22 cellular contexts compared by ENCODE assay signal in genomic region chr15:58057559-58057958, GRCh38. TPM values are rescaled to one million over a fixed set of nuclear protein-coding genes. Genes with fewer than 3 reads are reported as not detected.
"Had no signal": no experiment of that assay in that cellular context is flagged by ENCODE, and none has a peak within 500 bp of the region (broad histone marks: within the 10 kb centered on the region; RNA-seq: fewer than 3 reads in every experiment).

No MANE protein-coding gene starts in this region.

- H3K27ac ChIP-seq: adrenal gland, heart left ventricle, parathyroid adenoma, skin epidermis, transverse colon, VCaP had no signal

- H2AFZ ChIP-seq: parathyroid adenoma had no signal

- ATAC-seq: activated CD4-positive, alpha-beta T cell treated with anti-CD3 and anti-CD28 coated beads for 36 hours; activated CD8-positive, alpha-beta T cell treated with anti-CD3 and anti-CD28 coated beads for 36 hours had no signal

- H3K9me3 ChIP-seq: adrenal gland, heart left ventricle, transverse colon had no signal

- H3K27ac Mint-ChIP-seq: activated CD4-positive, alpha-beta T cell treated with anti-CD3 and anti-CD28 coated beads for 36 hours; activated CD8-positive, alpha-beta T cell treated with anti-CD3 and anti-CD28 coated beads for 36 hours; activated naive CD4-positive, alpha-beta T cell treated with anti-CD3 and anti-CD28 coated beads, Interleukin-2, amount 50 U/mL, for 24 hours; immature natural killer cell had no signal

- H3K4me1 ChIP-seq: adrenal gland, parathyroid adenoma, transverse colon had no signal

- H3K9me3 Mint-ChIP-seq: activated CD8-positive, alpha-beta T cell treated with anti-CD3 and anti-CD28 coated beads for 36 hours; activated naive CD4-positive, alpha-beta T cell treated with anti-CD3 and anti-CD28 coated beads, Interleukin-2, amount 50 U/mL, for 24 hours; naive B cell had no signal

- H3K4me1 Mint-ChIP-seq: activated CD4-positive, alpha-beta T cell treated with anti-CD3 and anti-CD28 coated beads for 36 hours; activated naive CD4-positive, alpha-beta T cell treated with anti-CD3 and anti-CD28 coated beads, Interleukin-2, amount 50 U/mL, for 24 hours; immature natural killer cell; naive B cell had no signal

- H3K36me3 Mint-ChIP-seq: activated naive CD4-positive, alpha-beta T cell treated with anti-CD3 and anti-CD28 coated beads, Interleukin-2, amount 50 U/mL, for 24 hours; immature natural killer cell; naive B cell had no signal

- DNase-seq: activated CD4-positive, alpha-beta T cell treated with anti-CD3 and anti-CD28 coated beads for 36 hours; activated CD8-positive, alpha-beta T cell treated with anti-CD3 and anti-CD28 coated beads for 36 hours; activated effector memory CD4-positive, alpha-beta T cell treated with anti-CD3 and anti-CD28 coated beads, Interleukin-2, amount 50 U/mL, for 16 hours; activated T-cell treated with anti-CD3 and anti-CD28 coated beads, Interleukin-2, amount 50 U/mL, for 48 hours; adrenal gland; caudate nucleus; cortex of kidney; effector CD4-positive, alpha-beta T cell; heart left ventricle; immature natural killer cell; left cardiac atrium; midbrain; naive B cell; stimulated activated CD4-positive, alpha-beta T cell treated with anti-CD3 and anti-CD28 coated beads, Interleukin-15, amount 100 ng/mL, for 24 hours; stimulated activated CD4-positive, alpha-beta T cell treated with anti-CD3 and anti-CD28 coated beads, Interleukin-4, amount 100 ng/mL, for 1 hour; stimulated activated naive CD4-positive, alpha-beta T cell treated with Interleukin-2 at 50 U/mL for 16 hours; transverse colon had no signal

- H3K79me2 ChIP-seq: parathyroid adenoma had no signal

- H3K4me3 Mint-ChIP-seq: activated CD4-positive, alpha-beta T cell treated with anti-CD3 and anti-CD28 coated beads for 36 hours; activated CD8-positive, alpha-beta T cell treated with anti-CD3 and anti-CD28 coated beads for 36 hours; activated naive CD4-positive, alpha-beta T cell treated with anti-CD3 and anti-CD28 coated beads, Interleukin-2, amount 50 U/mL, for 24 hours; immature natural killer cell had no signal

- H3K9ac ChIP-seq: parathyroid adenoma had no signal

RNA-seq across cellular contexts. Expression of gene ALDH1A2, which starts 8.0 kb away (rescaled TPM):
- total RNA-seq: activated CD4-positive, alpha-beta T cell treated with anti-CD3 and anti-CD28 coated beads for 36 hours; T-helper 1 cell treated with Interleukin-12 subunit alpha and Interleukin-12 subunit beta and Interleukin-4 antibody, amounts not matched to agents 30 ng/mL and 1 ng/mL, for 36 hours had no signal
